22 cellular contexts compared by ENCODE assay signal in genomic region chr2:95366514-95366913, GRCh38. TPM values are rescaled to one million over a fixed set of nuclear protein-coding genes. Genes with fewer than 3 reads are reported as not detected.
DNase-seq lines count a peak whose midpoint lies in the region; ATAC-seq, FAIRE-seq and TF ChIP-seq lines count a peak whose summit lies in the region.
"Had no signal": no experiment of that assay in that cellular context is flagged by ENCODE, and none has a peak within 500 bp of the region (broad histone marks: within the 10 kb centered on the region; RNA-seq: fewer than 3 reads in every experiment).

No MANE protein-coding gene starts in this region.

- no peak for TF ChIP-seq CTCF in SK-N-SH (IDR thresholded peaks at IDR 0.05)
- TF ChIP-seq CTCF in A549 (IDR thresholded peaks at IDR 0.05): no peak
- TF ChIP-seq CTCF in K562 (IDR thresholded peaks at IDR 0.05 in 2 of 3, conservative IDR thresholded peaks at IDR 0.05 in 1 of 3; ENCODE audit: insufficient read depth in 2 of 3, low read depth in 1 of 3, low read length in 3 of 3): no peak
- no peak for TF ChIP-seq CTCF in lower lobe of right lung (IDR thresholded peaks at IDR 0.05)
- TF ChIP-seq CTCF in endodermal cell (conservative IDR thresholded peaks at IDR 0.05): no peak

- H3K9me3 ChIP-seq in SK-N-SH: no peaks in the 10 kb centered on the region
- H3K9me3 ChIP-seq in A549: no peaks in the 10 kb centered on the region
- H3K9me3 ChIP-seq in K562 (replicated peaks; ENCODE audit: control insufficient read depth, insufficient read depth, low read depth, low read length): no peaks in the 10 kb centered on the region
- H3K9me3 ChIP-seq in lower lobe of right lung: no peaks in the 10 kb centered on the region
- H3K9me3 ChIP-seq in endodermal cell (ENCODE audit: control insufficient read depth, low read length): no peaks in the 10 kb centered on the region

- H3K4me1 ChIP-seq in SK-N-SH (ENCODE audit: control insufficient read depth in 1 of 2, insufficient read depth in 2 of 2, low read depth in 1 of 2, low read length in 1 of 2): no peaks in the 10 kb centered on the region
- H3K4me1 ChIP-seq in A549: no peaks in the 10 kb centered on the region
- H3K4me1 ChIP-seq in K562 (replicated peaks in 1 of 2; ENCODE audit: control insufficient read depth in 2 of 2, insufficient read depth in 2 of 2, low read length in 2 of 2): no peaks in the 10 kb centered on the region
- H3K4me1 ChIP-seq in lower lobe of right lung: no peaks in the 10 kb centered on the region
- H3K4me1 ChIP-seq in endodermal cell (ENCODE audit: control insufficient read depth, insufficient read depth, low read length): no peaks in the 10 kb centered on the region

- TF ChIP-seq RAD21 in SK-N-SH (IDR thresholded peaks at IDR 0.05; ENCODE audit: low read length): no peak
- TF ChIP-seq RAD21 in A549 (conservative IDR thresholded peaks at IDR 0.05 in 1 of 2, IDR thresholded peaks at IDR 0.05 in 1 of 2): no peak
- TF ChIP-seq RAD21 in K562 (CRISPR knock-in tag; conservative IDR thresholded peaks at IDR 0.05 in 1 of 2, IDR thresholded peaks at IDR 0.05 in 1 of 2): no peak

- H3K4me3 ChIP-seq in SK-N-SH (ENCODE audit: low read depth in 2 of 2, low read length in 1 of 2) (0 out of 4 replicates have a peak overlapping the region, but pooled peaks of 1 of the 2 experiments have one; percentile 3), A549 (no peak overlapping the region), K562 (no peak overlapping the region), lower lobe of right lung (no peak overlapping the region), endodermal cell (ENCODE audit: low read length) (no peak overlapping the region)
- H3K4me3 ChIP-seq: GM12878, GM23248 had no signal

- no peak for TF ChIP-seq EP300 in SK-N-SH (IDR thresholded peaks at IDR 0.05; ENCODE audit: borderline replicate concordance in 1 of 2, low read depth in 1 of 2, low read length in 1 of 2)
- TF ChIP-seq EP300 in A549 (IDR thresholded peaks at IDR 0.05): no peak
- no peak for TF ChIP-seq EP300 in K562 (IDR thresholded peaks at IDR 0.05; ENCODE audit: low read length)

- H3K79me2 ChIP-seq in SK-N-SH (ENCODE audit: insufficient read depth) (no peaks in the 10 kb centered on the region), K562 (ENCODE audit: control insufficient read depth, insufficient read depth, low read length) (no peaks in the 10 kb centered on the region)

- H3K4me2 ChIP-seq in SK-N-SH (no peak overlapping the region), A549 (no peak overlapping the region), K562 (ENCODE audit: insufficient read depth, low read length) (no peak overlapping the region)

- H2AFZ ChIP-seq in SK-N-SH (ENCODE audit: low read depth) (no peak overlapping the region), K562 (ENCODE audit: low read depth, low read length) (no peak overlapping the region)
- H2AFZ ChIP-seq: GM23248 had no signal

- CTCF ChIA-PET in SK-N-SH (lab: Yijun Ruan, JAX): interaction anchor here (1.0 to 4.5 kb wide), 3 partner anchors 9 to 23 kb away, joined by 3 to 14 read pairs (median 11); no protein-coding TSS in a partner anchor
- CTCF ChIA-PET in A549 (lab: Yijun Ruan, JAX): interaction anchor here (0.9 to 2.0 kb wide), 4 partner anchors 22 to 362 kb away, joined by 3 to 7 read pairs (median 4); no protein-coding TSS in a partner anchor
- CTCF ChIA-PET in K562 (lab: Yijun Ruan, JAX; ENCODE audit: low intra/inter-chr PET ratio): no interaction called here
- CTCF ChIA-PET in activated CD8-positive, alpha-beta T cell treated with anti-CD3 and anti-CD28 coated beads, Interleukin-2, amount 10 ng/mL, durations not matched to agents 7 days and 5 days (lab: Charles Lee): no interaction called here

- no peaks in the 10 kb centered on the region for H3K9me3 Mint-ChIP-seq in endodermal cell
- H3K9me3 Mint-ChIP-seq in activated CD8-positive, alpha-beta T cell treated with anti-CD3 and anti-CD28 coated beads, Interleukin-2, amount 10 ng/mL, durations not matched to agents 7 days and 5 days (ENCODE audit: insufficient read depth): no peaks in the 10 kb centered on the region

- H3K27me3 Mint-ChIP-seq in endodermal cell (ENCODE audit: insufficient read depth): peaks cover 6% of the 10 kb centered on the region
- H3K27me3 Mint-ChIP-seq in activated CD8-positive, alpha-beta T cell treated with anti-CD3 and anti-CD28 coated beads, Interleukin-2, amount 10 ng/mL, durations not matched to agents 7 days and 5 days (ENCODE audit: low read depth): peaks cover 15% of the 10 kb centered on the region

- intact Hi-C loops in K562 (cut with micrococcal nuclease) (no loop called here), lower lobe of right lung (cut with DNase I) (no loop called here)

- no peaks in the 10 kb centered on the region for H3K9me2 ChIP-seq in SK-N-SH

- POLR2A ChIA-PET in SK-N-SH (lab: Yijun Ruan, JAX) (no interaction called here), A549 (lab: Yijun Ruan, JAX) (no interaction called here), K562 (lab: Yijun Ruan, JAX) (no interaction called here)
- POLR2A ChIA-PET in activated CD8-positive, alpha-beta T cell treated with anti-CD3 and anti-CD28 coated beads, Interleukin-2, amount 10 ng/mL, durations not matched to agents 7 days and 5 days (lab: Charles Lee): no interaction called here

- H3K36me3 ChIP-seq in SK-N-SH (replicated peaks in 1 of 2; ENCODE audit: control insufficient read depth in 1 of 2, insufficient read depth in 2 of 2, low read length in 1 of 2) (no peaks in the 10 kb centered on the region), K562 (ENCODE audit: control insufficient read depth, insufficient read depth, low read length) (no peaks in the 10 kb centered on the region), lower lobe of right lung (no peaks in the 10 kb centered on the region), endodermal cell (ENCODE audit: control insufficient read depth, insufficient read depth, low read length) (no peaks in the 10 kb centered on the region)

- no peaks in the 10 kb centered on the region for H3K9me1 ChIP-seq in K562 (ENCODE audit: control insufficient read depth, insufficient read depth, low read length)

- H3K36me3 Mint-ChIP-seq in endodermal cell (ENCODE audit: low read depth): no peaks in the 10 kb centered on the region
- H3K36me3 Mint-ChIP-seq in activated CD8-positive, alpha-beta T cell treated with anti-CD3 and anti-CD28 coated beads, Interleukin-2, amount 10 ng/mL, durations not matched to agents 7 days and 5 days (ENCODE audit: low read depth): no peaks in the 10 kb centered on the region
- H3K36me3 Mint-ChIP-seq: CD4-positive, alpha-beta memory T cell had no signal

- DNase-seq in SK-N-SH: peak; percentile 8
- DNase-seq in A549 (ENCODE audit: low read depth in 1 of 2, low spot score in 1 of 2): no peak
- DNase-seq in K562 (ENCODE audit: extremely low read depth in 1 of 4, low spot score in 3 of 4): no peak
- peak; percentile 6 for DNase-seq in lower lobe of right lung
- DNase-seq in endodermal cell: no peak
- no peak for DNase-seq in activated CD8-positive, alpha-beta T cell treated with anti-CD3 and anti-CD28 coated beads, Interleukin-2, amount 10 ng/mL, durations not matched to agents 7 days and 5 days
- DNase-seq: 8988T; C1 segment of cervical spinal cord; Calu3; CD4-positive, alpha-beta memory T cell; COR-L47; DMS79; EL; GDM1; GM23248; H7; HCEC 1CT had no signal

- FAIRE-seq in A549 (lab: Jason Lieb, UNC): no peak
- FAIRE-seq in K562 (lab: Jason Lieb, UNC): no peak
- FAIRE-seq: GM12878, GM19239, H1 had no signal

- H3F3A ChIP-seq in SK-N-SH (replicated peaks; ENCODE audit: insufficient read depth): no peaks in the 10 kb centered on the region

- H3K27ac Mint-ChIP-seq in endodermal cell: no peak overlapping the region
- no peak overlapping the region for H3K27ac Mint-ChIP-seq in activated CD8-positive, alpha-beta T cell treated with anti-CD3 and anti-CD28 coated beads, Interleukin-2, amount 10 ng/mL, durations not matched to agents 7 days and 5 days

- ATAC-seq in SK-N-SH treated with all-trans-retinoic acid at 6 μM for 48 hours (no peak), A549 (no peak), K562 (no peak), lower lobe of right lung (no peak), HG03045 (IDR thresholded peaks at IDR 0.05; ENCODE audit: unreplicated experiment) (no peak)
- ATAC-seq in activated CD8-positive, alpha-beta T cell treated with anti-CD3 and anti-CD28 coated beads, Interleukin-2, amount 10 ng/mL, durations not matched to agents 7 days and 5 days: no peak
- ATAC-seq: GM12878 had no signal

- WGBS in SK-N-SH (ENCODE audit: low lambda C conversion rate): 20% methylated on average over 6 of the region's 6 CpGs
- WGBS in A549 (ENCODE audit: missing lambda C conversion rate): 25% methylated on average over 6 of the region's 6 CpGs
- WGBS in K562 (ENCODE audit: insufficient coverage, low coverage, missing lambda C conversion rate): 0% methylated on average over 6 of the region's 6 CpGs
- 69 to 91% methylated on average over 5 to 6 of the region's 6 CpGs for WGBS in endodermal cell (ENCODE audit: insufficient coverage in 1 of 2, insufficient read length in 1 of 2), 2 experiments

- H3K27ac ChIP-seq in SK-N-SH (ENCODE audit: low read depth in 2 of 2, low read length in 1 of 2) (no peak overlapping the region), A549 (no peak overlapping the region), K562 (ENCODE audit: extremely low read depth, low read depth, low read length) (no peak overlapping the region), lower lobe of right lung (no peak overlapping the region), endodermal cell (ENCODE audit: low read depth, low read length) (no peak overlapping the region)
- H3K27ac ChIP-seq: GM23248 had no signal

- H3K4me3 Mint-ChIP-seq in endodermal cell: no peak overlapping the region
- H3K4me3 Mint-ChIP-seq in activated CD8-positive, alpha-beta T cell treated with anti-CD3 and anti-CD28 coated beads, Interleukin-2, amount 10 ng/mL, durations not matched to agents 7 days and 5 days: no peak overlapping the region
- H3K4me3 Mint-ChIP-seq: CD4-positive, alpha-beta memory T cell had no signal

- H4K20me1 ChIP-seq in SK-N-SH (ENCODE audit: insufficient read depth) (no peaks in the 10 kb centered on the region), K562 (replicated peaks; ENCODE audit: control insufficient read depth, insufficient read depth, low read length) (no peaks in the 10 kb centered on the region)

- H3K27me3 ChIP-seq in SK-N-SH (ENCODE audit: insufficient read depth): peaks cover 15% of the 10 kb centered on the region; the same call in 1 of the 2 replicates
- H3K27me3 ChIP-seq in K562 (ENCODE audit: control insufficient read depth in 2 of 2, insufficient read depth in 2 of 2, low read length in 2 of 2): peaks cover 10 to 16% of the 10 kb centered on the region in 2 experiments
- no peaks in the 10 kb centered on the region for H3K27me3 ChIP-seq in lower lobe of right lung (ENCODE audit: low read depth)
- H3K27me3 ChIP-seq in endodermal cell (ENCODE audit: control insufficient read depth, insufficient read depth, low read length, poor library complexity, severe bottlenecking): no peaks in the 10 kb centered on the region

- TF ChIP-seq POLR2A in A549 (IDR thresholded peaks at IDR 0.05; ENCODE audit: low read length) (no peak), K562 (conservative IDR thresholded peaks at IDR 0.05) (no peak)

- H3K9ac ChIP-seq in SK-N-SH: no peak overlapping the region
- no peak overlapping the region for H3K9ac ChIP-seq in K562 (ENCODE audit: insufficient read depth in 1 of 2, low read depth in 2 of 2, low read length in 2 of 2)
- no peak overlapping the region for H3K9ac ChIP-seq in endodermal cell (ENCODE audit: extremely low read depth, low read length, poor library complexity, severe bottlenecking)
- H3K9ac ChIP-seq: GM23248 had no signal

- in situ Hi-C loops in K562 (cut with MboI): no loop called here

- BruUV-seq in K562 (replicated peaks; lab: Mats Ljungman, UMichigan): no TSS peak

- no peaks in the 10 kb centered on the region for H3K4me1 Mint-ChIP-seq in endodermal cell
- no peaks in the 10 kb centered on the region for H3K4me1 Mint-ChIP-seq in activated CD8-positive, alpha-beta T cell treated with anti-CD3 and anti-CD28 coated beads, Interleukin-2, amount 10 ng/mL, durations not matched to agents 7 days and 5 days (ENCODE audit: low read depth)
- H3K4me1 Mint-ChIP-seq: CD4-positive, alpha-beta memory T cell had no signal

RNA-seq across cellular contexts. Expression of gene FAHD2A, which starts 36.0 kb away (rescaled TPM):
- polyA plus RNA-seq in SK-N-SH (2012; rRNA removed) (40.5 and 48.2 TPM in 2 replicates), A549 (2011; rRNA removed) (33.0 and 35.2 TPM in 2 replicates), A549 (2017; fragmentation: RNase III; extraction: RNeasy Plus Mini Kit Qiagen cat#74134 plus additional on column Dnase treatment) (25.8 to 30.6 TPM (median 28.1 TPM) in 3 replicates), K562 (2011; rRNA removed) (41.0 and 53.4 TPM in 2 replicates), K562 (2014; fragmentation: Illumina TruSeq; extraction: Trizol) (34.8 and 35.9 TPM in 2 replicates), K562 (2014; fragmentation: Nextera tagmentation; extraction: Ambion mirVana) (10 to 100 TPM; 13.8 to 21.0 TPM), K562 (2014; rRNA removed) (30.4 and 38.3 TPM in 2 replicates)
- 23.7 and 31.1 TPM in 2 replicates for polyA plus RNA-seq in SK-N-SH (2012; cell fraction: cytosol; rRNA removed)
- 109 and 128 TPM in 2 replicates for polyA plus RNA-seq in SK-N-SH (2012; cell fraction: nucleus; rRNA removed)
- polyA plus RNA-seq in A549 (2012; cell fraction: cytosol; rRNA removed): 38.9 and 40.1 TPM in 2 replicates
- polyA plus RNA-seq in A549 (2012; cell fraction: nucleus; rRNA removed): 61.7 and 65.6 TPM in 2 replicates
- 45.1 and 49.6 TPM in 2 replicates for polyA minus RNA-seq in A549 (2011; rRNA and poly(A)+ RNA removed)
- total RNA-seq in K562 (2011; cell fraction: chromatin; rRNA removed; ENCODE audit: low replicate concordance): 52.2 and 88.3 TPM in 2 replicates
- 76.5 and 80.0 TPM in 2 replicates for total RNA-seq in K562 (2011; cell fraction: nucleolus; rRNA removed)
- 71.1 and 87.4 TPM in 2 replicates for total RNA-seq in K562 (2011; cell fraction: nucleoplasm; rRNA removed)
- total RNA-seq in K562 (2014; rRNA removed) (31.8 and 40.7 TPM in 2 replicates), K562 (2014; rRNA removed; fragmentation: Illumina TruSeq; extraction: Trizol) (22.4 and 30.3 TPM in 2 replicates), K562 (2015; rRNA removed; fragmentation: Illumina TruSeq; extraction: Trizol) (28.4 and 29.2 TPM in 2 replicates), K562 (2021) (36.6 and 37.5 TPM in 2 replicates), lower lobe of right lung (19.4 TPM), endodermal cell (10 to 100 TPM; 45.2 to 49.4 TPM)
- polyA plus RNA-seq in K562 (2011; cell fraction: cytosol; rRNA removed): 45.5 and 47.0 TPM in 2 replicates
- polyA plus RNA-seq in K562 (2011; cell fraction: nucleus; rRNA removed): 139 and 155 TPM in 2 replicates
- polyA plus RNA-seq in K562 (2012): 22.1 and 42.2 TPM in 2 replicates
- 33.9 and 36.1 TPM in 2 replicates for polyA minus RNA-seq in K562 (2011; rRNA and poly(A)+ RNA removed)
- polyA minus RNA-seq in K562 (2011; cell fraction: cytosol; rRNA and poly(A)+ RNA removed): 25.0 and 26.4 TPM in 2 replicates
- 39.6 and 44.7 TPM in 2 replicates for polyA minus RNA-seq in K562 (2011; cell fraction: nucleus; rRNA and poly(A)+ RNA removed)
- polyA plus RNA-seq in endodermal cell (2013, experiment 1 of 2): 38.3 TPM
- 31.3 TPM for polyA plus RNA-seq in endodermal cell (2013, experiment 2 of 2)
- 10 to 100 TPM; 29.2 to 30.5 TPM for total RNA-seq in activated CD8-positive, alpha-beta T cell treated with anti-CD3 and anti-CD28 coated beads, Interleukin-2, amount 10 ng/mL, durations not matched to agents 7 days and 5 days

Comparison
In these comparisons a context has a peak if more than half of its experiments do, and no peak if none do; other contexts are left out.
1. DNase-seq: peak in SK-N-SH (single experiment) and lower lobe of right lung (single experiment); none in A549 (0 of 2), K562 (0 of 4), endodermal cell (single experiment) and activated CD8-positive, alpha-beta T cell treated with anti-CD3 and anti-CD28 coated beads, Interleukin-2, amount 10 ng/mL, durations not matched to agents 7 days and 5 days (single experiment).
2. CTCF ChIA-PET loops: an anchor here in SK-N-SH (1.0 to 4.5 kb wide) and A549 (0.9 to 2.0 kb wide); none called in K562 and activated CD8-positive, alpha-beta T cell treated with anti-CD3 and anti-CD28 coated beads, Interleukin-2, amount 10 ng/mL, durations not matched to agents 7 days and 5 days.